Comparison of ENCODE assay signal across 1 cellular context in genomic region chr7:116953727-116954442, GRCh38.
A peak's percentile ranks its signal among the peaks of the same experiment; 100 is the strongest.
TF ChIP-seq lines count a peak whose summit lies in the region.

No MANE protein-coding gene starts in this region.

TF ChIP-seq in HepG2, 621 proteins besides CTCF, POLR2A, EP300 and RAD21 (continued from another document):
- TF ChIP-seq CSRNP1 (CRISPR knock-in tag; IDR thresholded peaks at IDR 0.05): 0 out of 2 replicates have a peak, but pooled peaks have one; percentile 35
- TF ChIP-seq ESRRA (CRISPR knock-in tag; IDR thresholded peaks at IDR 0.05; ENCODE audit: low read depth): 0 out of 2 replicates have a peak, but pooled peaks have one; percentile 48
- TF ChIP-seq ATF2 (CRISPR knock-in tag; IDR thresholded peaks at IDR 0.05): peak; percentile 31; the same call in 1 of the 2 replicates
- TF ChIP-seq TAF1 (CRISPR knock-in tag; IDR thresholded peaks at IDR 0.05): peak; percentile 53
- TF ChIP-seq RBM22 (optimal IDR thresholded peaks at IDR 0.05; ENCODE audit: low read length): peak; percentile 18
- peak; percentile 9; the same call in 1 of the 2 replicates for TF ChIP-seq ATF7-NPFF (CRISPR knock-in tag; IDR thresholded peaks at IDR 0.05; ENCODE audit: low read depth)
- TF ChIP-seq ZNF160 (CRISPR knock-in tag; IDR thresholded peaks at IDR 0.05): 0 out of 2 replicates have a peak, but pooled peaks have one; percentile 17
- no peak for TF ChIP-seq ZFAT (CRISPR knock-in tag; conservative IDR thresholded peaks at IDR 0.05)
- peak; percentile 55 for TF ChIP-seq IKZF4 (CRISPR knock-in tag; IDR thresholded peaks at IDR 0.05; ENCODE audit: borderline replicate concordance, low read depth, not compliant biosample characterization)
- TF ChIP-seq RERE (CRISPR knock-in tag; IDR thresholded peaks at IDR 0.05; ENCODE audit: low read depth): no peak
- TF ChIP-seq PATZ1 (CRISPR knock-in tag; IDR thresholded peaks at IDR 0.05): peak; percentile 30; the same call in 1 of the 2 replicates
- 0 out of 2 replicates have a peak, but pooled peaks have one; percentile 26 for TF ChIP-seq KAT8 (CRISPR knock-in tag; IDR thresholded peaks at IDR 0.05)
- TF ChIP-seq HOXA5 (CRISPR knock-in tag; IDR thresholded peaks at IDR 0.05): 0 out of 2 replicates have a peak, but pooled peaks have one; percentile 34
- TF ChIP-seq HNRNPLL (IDR thresholded peaks at IDR 0.05; ENCODE audit: low read depth, low read length, poor library complexity, severe bottlenecking): peak; percentile 29
- 0 out of 2 replicates have a peak, but pooled peaks have one; percentile 36 for TF ChIP-seq IKZF5 (CRISPR knock-in tag; IDR thresholded peaks at IDR 0.05)
- TF ChIP-seq ATF1 (CRISPR knock-in tag; IDR thresholded peaks at IDR 0.05): peak; percentile 82
- 0 out of 2 replicates have a peak, but pooled peaks have one; percentile 23 for TF ChIP-seq PITX1 (CRISPR knock-in tag; IDR thresholded peaks at IDR 0.05)
- TF ChIP-seq ZFX (CRISPR knock-in tag; IDR thresholded peaks at IDR 0.05; ENCODE audit: low read depth): peak; percentile 81
- TF ChIP-seq ELF3 (CRISPR knock-in tag; IDR thresholded peaks at IDR 0.05): 0 out of 2 replicates have a peak, but pooled peaks have one; percentile 3
- TF ChIP-seq KLF15 (CRISPR knock-in tag; IDR thresholded peaks at IDR 0.05; ENCODE audit: borderline replicate concordance): 0 out of 2 replicates have a peak, but pooled peaks have one; percentile 27
- peak; percentile 36 for TF ChIP-seq YY1 (IDR thresholded peaks at IDR 0.05; ENCODE audit: insufficient read depth, insufficient replicate concordance, low read depth, low read length)
- 0 out of 2 replicates have a peak, but pooled peaks have one; percentile 48 for TF ChIP-seq ZBTB7B (CRISPR knock-in tag; IDR thresholded peaks at IDR 0.05)
- TF ChIP-seq CREM (IDR thresholded peaks at IDR 0.05): peak; percentile 73
- no peak for TF ChIP-seq CREM (CRISPR knock-in tag; IDR thresholded peaks at IDR 0.05)
- TF ChIP-seq ZNF33B (CRISPR knock-in tag; IDR thresholded peaks at IDR 0.05): 0 out of 2 replicates have a peak, but pooled peaks have one; percentile 1
- TF ChIP-seq ZNF563 (CRISPR knock-in tag; IDR thresholded peaks at IDR 0.05): peak; percentile 39; the same call in 1 of the 2 replicates
- TF ChIP-seq KLF16 (CRISPR knock-in tag; IDR thresholded peaks at IDR 0.05): peak in 1 of 2 experiments; percentile 27; a peak in 1 of 4 replicates
- TF ChIP-seq ZNF546 (CRISPR knock-in tag; conservative IDR thresholded peaks at IDR 0.05): 0 out of 2 replicates have a peak, but pooled peaks have one; percentile 37
- TF ChIP-seq ZNF501 (CRISPR knock-in tag; IDR thresholded peaks at IDR 0.05): no peak
- 0 out of 2 replicates have a peak, but pooled peaks have one; percentile 33 for TF ChIP-seq TARDBP (CRISPR knock-in tag; IDR thresholded peaks at IDR 0.05)
- TF ChIP-seq DMAP1 (CRISPR knock-in tag; IDR thresholded peaks at IDR 0.05): peak; percentile 69
- peak; percentile 44 for TF ChIP-seq YEATS4 (CRISPR knock-in tag; IDR thresholded peaks at IDR 0.05; ENCODE audit: borderline replicate concordance)
- peak; percentile 41; the same call in 1 of the 2 replicates for TF ChIP-seq HDAC2 (CRISPR knock-in tag; IDR thresholded peaks at IDR 0.05)
- TF ChIP-seq PHF8 (CRISPR knock-in tag; IDR thresholded peaks at IDR 0.05): peak; percentile 77
- no peak for TF ChIP-seq SYNCRIP (IDR thresholded peaks at IDR 0.05; ENCODE audit: insufficient read depth, low read depth, low read length)
- TF ChIP-seq ZSCAN25 (CRISPR knock-in tag; IDR thresholded peaks at IDR 0.05): peak; percentile 69; the same call in 1 of the 2 replicates
- peak; percentile 40; the same call in 1 of the 2 replicates for TF ChIP-seq MAZ (IDR thresholded peaks at IDR 0.05; ENCODE audit: borderline replicate concordance, low read depth, low read length)
- peak; percentile 11 for TF ChIP-seq MAZ (CRISPR knock-in tag; IDR thresholded peaks at IDR 0.05; ENCODE audit: low read depth)
- peak; percentile 79; the same call in 1 of the 2 replicates for TF ChIP-seq ZNF276 (CRISPR knock-in tag; IDR thresholded peaks at IDR 0.05; ENCODE audit: low read depth)
- no peak for TF ChIP-seq ZBED4 (CRISPR knock-in tag; IDR thresholded peaks at IDR 0.05; ENCODE audit: borderline replicate concordance)
- TF ChIP-seq GATAD2A (CRISPR knock-in tag; IDR thresholded peaks at IDR 0.05): peak; percentile 42
